Comparison of ENCODE assay signal across 6 cellular contexts in the genomic region with DNA sequence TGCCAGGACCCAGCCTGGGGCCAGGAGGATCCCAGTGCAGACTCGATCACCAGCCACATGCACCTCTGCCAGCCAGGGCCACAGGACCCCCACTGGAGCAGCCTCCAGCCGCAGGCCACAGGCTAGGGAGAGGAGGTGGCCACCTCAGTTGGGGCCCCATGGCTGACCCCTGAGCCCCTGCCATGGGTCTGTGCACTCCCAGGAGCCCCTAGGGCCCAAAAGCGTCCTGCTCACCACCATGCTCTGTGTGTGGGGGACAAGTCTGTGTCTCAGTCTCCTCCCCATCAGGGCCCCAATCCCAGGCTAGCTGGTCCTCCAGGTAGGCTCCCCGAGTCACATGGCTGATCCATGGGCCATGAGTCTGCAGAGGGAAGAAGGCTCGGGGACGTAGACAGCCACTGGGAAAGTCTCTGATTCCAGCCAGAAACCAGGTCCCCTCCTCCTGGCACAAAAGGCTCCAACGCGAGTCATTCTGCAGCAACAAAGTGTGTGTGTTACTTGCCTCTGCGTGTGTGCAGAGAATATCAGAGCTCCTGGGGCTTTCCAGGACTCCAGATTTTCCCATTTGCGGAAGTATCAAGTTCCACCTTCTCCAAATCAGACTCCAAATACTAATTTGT. TPM values are rescaled to one million over a fixed set of nuclear protein-coding genes. Genes with fewer than 3 reads are reported as not detected.
DNase-seq lines count a peak whose midpoint lies in the region; ATAC-seq and TF ChIP-seq lines count a peak whose summit lies in the region.

No MANE protein-coding gene starts in this region.

- DNase-seq in AG20443 (ENCODE audit: low spot score) = peak; percentile 65
- no peak for DNase-seq in LNCaP clone FGC (ENCODE audit: low read depth)
- peak; percentile 72 for DNase-seq in epithelial cell of esophagus (ENCODE audit: low read depth)
- DNase-seq in NCI-H2227 treated with DMSO at 0.1 percent for 48 hours (lab: John Stamatoyannopoulos, UW) = no peak

- no peaks in the 10 kb centered on the region for H3K36me3 ChIP-seq in skeletal muscle tissue (ENCODE audit: control insufficient read depth in 3 of 3, insufficient read depth in 3 of 3, low read length in 3 of 3)

- ATAC-seq in GM19452 (IDR thresholded peaks at IDR 0.05; ENCODE audit: unreplicated experiment) = no peak

- H3K27ac ChIP-seq in skeletal muscle tissue (ENCODE audit: low read depth, low read length) = peak overlapping the region; percentile 70

- no peaks in the 10 kb centered on the region for H3K9me3 ChIP-seq in skeletal muscle tissue (ENCODE audit: control insufficient read depth in 3 of 3, low read length in 3 of 3)

- H3K9ac ChIP-seq in skeletal muscle tissue (ENCODE audit: low read depth in 1 of 3, low read length in 3 of 3) = peak overlapping the region; percentile 48 to 88 (median 55)

- peaks cover 0 to 3% (median 2%) of the 10 kb centered on the region in 3 donors for H3K27me3 ChIP-seq in skeletal muscle tissue (ENCODE audit: control insufficient read depth in 3 of 3, insufficient read depth in 3 of 3, low read length in 3 of 3)

- peaks cover 24 to 30% (median 26%) of the 10 kb centered on the region in 3 donors for H3K4me1 ChIP-seq in skeletal muscle tissue (ENCODE audit: control insufficient read depth in 3 of 3, insufficient read depth in 3 of 3, low read length in 3 of 3)

- H3K4me3 ChIP-seq in LNCaP clone FGC (ENCODE audit: low read depth, low read length) (peak overlapping the region; percentile 39), epithelial cell of esophagus (ENCODE audit: low read length) (peak overlapping the region; percentile 36), skeletal muscle tissue (ENCODE audit: low read length in 3 of 3) (peak overlapping the region; percentile 51 to 71 (median 58))

- TF ChIP-seq CTCF in LNCaP clone FGC (IDR thresholded peaks at IDR 0.05; ENCODE audit: control insufficient read depth, extremely low read depth, insufficient read depth) (no peak), epithelial cell of esophagus (IDR thresholded peaks at IDR 0.05; ENCODE audit: insufficient read depth, low read depth, low read length, missing control alignments) (no peak)

RNA-seq across cellular contexts. Expression of gene PRSS8, which starts 6.1 kb away (rescaled TPM):
- total RNA-seq in skeletal muscle tissue = not detected

RNA-seq across cellular contexts. Expression of gene PRSS36, which starts 8.3 kb away (rescaled TPM):
- 0.52 TPM for total RNA-seq in skeletal muscle tissue

RNA-seq across cellular contexts. Expression of gene KAT8, which starts 24.1 kb away (rescaled TPM):
- total RNA-seq in skeletal muscle tissue = 43.3 TPM

RNA-seq across cellular contexts. Expression of gene BCKDK, which starts 33.4 kb away (rescaled TPM):
- total RNA-seq in skeletal muscle tissue = 8.9 TPM

RNA-seq across cellular contexts. Expression of gene FUS, which starts 38.3 kb away (rescaled TPM):
- total RNA-seq in skeletal muscle tissue = 40.2 TPM

Comparison
In these comparisons a context has a peak if more than half of its experiments do, and no peak if none do; other contexts are left out.
1. DNase-seq: peak in AG20443 (single experiment) and epithelial cell of esophagus (single experiment); none in LNCaP clone FGC (single experiment) and NCI-H2227 treated with DMSO at 0.1 percent for 48 hours (single experiment).
2. Peak in every context shown above with its lines, with median percentiles within 50 percentile points of each other: H3K4me3 ChIP-seq.